ENCODE assay signal across 1 cellular context in the genomic region with DNA sequence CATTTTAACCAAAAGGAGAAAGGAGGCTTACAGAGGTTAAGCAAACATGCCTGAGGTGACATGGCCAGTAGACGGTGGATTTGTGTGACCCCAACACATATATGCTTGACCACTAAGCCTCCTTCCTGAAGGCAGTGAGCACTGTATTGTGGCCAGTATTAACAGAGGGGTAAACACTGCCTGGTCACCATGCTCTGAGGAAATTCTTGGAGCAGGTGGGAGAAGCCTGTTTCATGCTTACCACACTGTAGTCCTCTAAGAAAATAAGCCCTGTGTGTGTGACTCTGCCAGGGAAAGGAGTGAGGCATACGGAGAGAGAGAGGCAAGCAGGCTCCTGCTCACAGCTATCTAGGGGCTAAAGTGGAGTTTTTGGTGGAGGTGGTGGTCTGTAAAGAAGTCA.
TF ChIP-seq lines count a peak whose summit lies in the region.

No MANE protein-coding gene starts in this region.

TF ChIP-seq in HepG2, 621 proteins besides CTCF, POLR2A, EP300 and RAD21 (continued from another document):
- TF ChIP-seq, protein P1, sequence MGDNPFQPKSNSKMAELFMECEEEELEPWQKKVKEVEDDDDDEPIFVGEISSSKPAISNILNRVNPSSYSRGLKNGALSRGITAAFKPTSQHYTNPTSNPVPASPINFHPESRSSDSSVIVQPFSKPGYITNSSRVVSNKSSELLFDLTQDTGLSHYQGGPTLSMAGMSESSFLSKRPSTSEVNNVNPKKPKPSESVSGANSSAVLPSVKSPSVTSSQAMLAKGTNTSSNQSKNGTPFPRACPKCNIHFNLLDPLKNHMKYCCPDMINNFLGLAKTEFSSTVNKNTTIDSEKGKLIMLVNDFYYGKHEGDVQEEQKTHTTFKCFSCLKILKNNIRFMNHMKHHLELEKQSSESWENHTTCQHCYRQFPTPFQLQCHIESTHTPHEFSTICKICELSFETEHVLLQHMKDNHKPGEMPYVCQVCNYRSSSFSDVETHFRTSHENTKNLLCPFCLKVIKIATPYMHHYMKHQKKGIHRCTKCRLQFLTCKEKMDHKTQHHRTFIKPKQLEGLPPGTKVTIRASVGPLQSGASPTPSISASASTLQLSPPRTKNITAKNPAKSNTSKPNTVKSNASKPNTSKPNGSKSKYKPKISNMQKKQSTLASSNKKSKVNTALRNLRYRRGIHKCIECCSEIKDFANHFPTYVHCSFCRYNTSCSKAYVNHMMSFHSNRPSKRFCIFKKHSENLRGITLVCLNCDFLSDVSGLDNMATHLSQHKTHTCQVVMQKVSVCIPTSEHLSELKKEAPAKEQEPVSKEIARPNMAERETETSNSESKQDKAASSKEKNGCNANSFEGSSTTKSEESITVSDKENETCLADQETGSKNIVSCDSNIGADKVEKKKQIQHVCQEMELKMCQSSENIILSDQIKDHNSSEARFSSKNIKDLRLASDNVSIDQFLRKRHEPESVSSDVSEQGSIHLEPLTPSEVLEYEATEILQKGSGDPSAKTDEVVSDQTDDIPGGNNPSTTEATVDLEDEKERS (CRISPR knock-in tag; IDR thresholded peaks at IDR 0.05) = no peak
- TF ChIP-seq ZNF34 (CRISPR knock-in tag; IDR thresholded peaks at IDR 0.05; ENCODE audit: borderline replicate concordance) (no peak), ZNF562 (CRISPR knock-in tag; IDR thresholded peaks at IDR 0.05; ENCODE audit: borderline replicate concordance) (no peak)
